Comparison of ENCODE assay signal across 16 cellular contexts in genomic region chr14:65478017-65478416, GRCh38.
"Had no signal": no experiment of that assay in that cellular context is flagged by ENCODE, and none has a peak within 500 bp of the region (broad histone marks: within the 10 kb centered on the region; RNA-seq: fewer than 3 reads in every experiment).

No MANE protein-coding gene starts in this region.

- DNase-seq: activated B cell treated with CpG ODN at 0.5 μM for 24 hours; activated CD4-positive, alpha-beta T cell treated with anti-CD3 and anti-CD28 coated beads for 48 hours; activated CD8-positive, alpha-beta memory T cell treated with anti-CD3 and anti-CD28 coated beads, Interleukin-2, amount 50 U/mL, for 4 hours; activated CD8-positive, alpha-beta T cell treated with anti-CD3 and anti-CD28 coated beads, Interleukin-2, amount 10 ng/mL, durations not matched to agents 7 days and 5 days; activated naive CD4-positive, alpha-beta T cell; colonic mucosa; esophagus squamous epithelium; hypothalamus; left ventricle myocardium superior; spleen; stomach; SW 1271; testis; upper lobe of right lung had no signal

- H3K36me3 ChIP-seq: cardiac muscle cell, colonic mucosa, esophagus squamous epithelium, spleen, stomach, upper lobe of right lung had no signal

- H3K27ac ChIP-seq: cardiac muscle cell, colonic mucosa, esophagus squamous epithelium, spleen, stomach, testis, upper lobe of right lung had no signal

- H3K9me3 ChIP-seq: colonic mucosa, esophagus squamous epithelium, spleen, stomach, testis, upper lobe of right lung had no signal

- ATAC-seq: left ventricle myocardium superior, sciatic nerve, upper lobe of right lung had no signal

- H3K4me3 ChIP-seq: cardiac muscle cell, colonic mucosa, esophagus squamous epithelium, spleen, stomach, testis, upper lobe of right lung had no signal

- H3K27me3 ChIP-seq: cardiac muscle cell, colonic mucosa, esophagus squamous epithelium, spleen, stomach, testis, upper lobe of right lung had no signal

- H3K4me1 ChIP-seq: colonic mucosa, testis, upper lobe of right lung had no signal
